In the genomic region with DNA sequence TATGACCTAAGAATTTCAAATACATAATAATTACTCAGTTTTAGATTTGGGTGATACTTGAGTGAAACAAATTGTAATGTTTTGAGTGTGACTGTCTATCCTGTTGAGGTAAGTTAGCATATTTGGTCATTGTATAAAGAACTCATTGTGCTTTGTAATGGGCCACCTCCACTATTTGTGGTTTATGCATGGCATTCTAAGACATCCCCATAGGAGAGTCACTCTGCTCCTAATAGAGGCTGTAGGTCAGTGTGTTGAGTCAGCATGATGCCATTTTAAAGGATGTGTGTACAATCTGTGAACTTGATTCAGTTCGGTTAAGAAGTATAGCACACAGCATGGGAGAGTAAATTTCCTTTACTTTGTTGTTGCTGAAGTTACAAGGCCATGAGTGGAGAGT, we compare ENCODE assay signal across 29 cellular contexts.
"Had no signal": no experiment of that assay in that cellular context is flagged by ENCODE, and none has a peak within 500 bp of the region (broad histone marks: within the 10 kb centered on the region; RNA-seq: fewer than 3 reads in every experiment).

No MANE protein-coding gene starts in this region.

- H3K9me3 ChIP-seq: right lobe of liver, vagina had no signal

- H3K4me1 ChIP-seq: left lung, lower lobe of right lung, right lobe of liver, vagina had no signal

- H3K36me3 ChIP-seq: left lung, lower lobe of right lung, neutrophil, right lobe of liver, vagina had no signal

- H3K4me3 Mint-ChIP-seq: activated CD4-positive, alpha-beta memory T cell treated with anti-CD3 and anti-CD28 coated beads, Interleukin-2, amount 10 ng/mL, durations not matched to agents 7 days and 5 days; activated CD4-positive, alpha-beta T cell treated with anti-CD3 and anti-CD28 coated beads, Interleukin-2, amount 10 ng/mL, durations not matched to agents 7 days and 5 days; activated naive CD4-positive, alpha-beta T cell treated with anti-CD3 and anti-CD28 coated beads, Interleukin-2, amount 10 ng/mL, durations not matched to agents 7 days and 5 days; activated T-cell treated with anti-CD3 and anti-CD28 coated beads, Interleukin-2, amount 50 U/mL, for 24 hours; effector memory CD8-positive, alpha-beta T cell; nephron; stimulated activated effector memory CD8-positive, alpha-beta T cell treated with anti-CD3 and anti-CD28 coated beads, Interleukin-12 subunit alpha, Interleukin-12 subunit beta, amount 100 ng/mL, for 72 hours; stimulated activated naive CD8-positive, alpha-beta T cell treated with anti-CD3 and anti-CD28 coated beads, Interleukin-15, amount 100 ng/mL, for 72 hours; T-helper 17 cell; type B pancreatic cell had no signal

- H3K4me1 Mint-ChIP-seq: activated CD4-positive, alpha-beta memory T cell treated with anti-CD3 and anti-CD28 coated beads, Interleukin-2, amount 10 ng/mL, durations not matched to agents 7 days and 5 days; activated CD4-positive, alpha-beta T cell treated with anti-CD3 and anti-CD28 coated beads, Interleukin-2, amount 10 ng/mL, durations not matched to agents 7 days and 5 days; activated naive CD4-positive, alpha-beta T cell treated with anti-CD3 and anti-CD28 coated beads, Interleukin-2, amount 10 ng/mL, durations not matched to agents 7 days and 5 days; nephron; stimulated activated effector memory CD8-positive, alpha-beta T cell treated with anti-CD3 and anti-CD28 coated beads, Interleukin-12 subunit alpha, Interleukin-12 subunit beta, amount 100 ng/mL, for 72 hours; stimulated activated naive CD8-positive, alpha-beta T cell treated with anti-CD3 and anti-CD28 coated beads, Interleukin-15, amount 100 ng/mL, for 72 hours; T-helper 17 cell had no signal

- H3K27me3 Mint-ChIP-seq: activated CD4-positive, alpha-beta memory T cell treated with anti-CD3 and anti-CD28 coated beads, Interleukin-2, amount 10 ng/mL, durations not matched to agents 7 days and 5 days; activated CD4-positive, alpha-beta T cell treated with anti-CD3 and anti-CD28 coated beads, Interleukin-2, amount 10 ng/mL, durations not matched to agents 7 days and 5 days; activated naive CD4-positive, alpha-beta T cell treated with anti-CD3 and anti-CD28 coated beads, Interleukin-2, amount 10 ng/mL, durations not matched to agents 7 days and 5 days; activated T-cell treated with anti-CD3 and anti-CD28 coated beads, Interleukin-2, amount 50 U/mL, for 24 hours; effector memory CD8-positive, alpha-beta T cell; stimulated activated naive CD8-positive, alpha-beta T cell treated with anti-CD3 and anti-CD28 coated beads, Interleukin-15, amount 100 ng/mL, for 72 hours; T-helper 17 cell; type B pancreatic cell had no signal

- H3K27ac ChIP-seq: left lung, lower lobe of right lung, neutrophil, right lobe of liver, skin epidermis, vagina had no signal

- H3K4me3 ChIP-seq: left lung, lower lobe of right lung, right lobe of liver, skin epidermis, vagina had no signal

- H3K27me3 ChIP-seq: left lung, neutrophil, right lobe of liver, vagina had no signal

- H3K36me3 Mint-ChIP-seq: activated naive CD4-positive, alpha-beta T cell treated with anti-CD3 and anti-CD28 coated beads, Interleukin-2, amount 10 ng/mL, durations not matched to agents 7 days and 5 days; stimulated activated effector memory CD8-positive, alpha-beta T cell treated with anti-CD3 and anti-CD28 coated beads, Interleukin-12 subunit alpha, Interleukin-12 subunit beta, amount 100 ng/mL, for 72 hours; type B pancreatic cell had no signal

- ATAC-seq: effector memory CD8-positive, alpha-beta T cell; left lung; lower lobe of right lung; right lobe of liver; stimulated activated effector memory CD8-positive, alpha-beta T cell treated with anti-CD3 and anti-CD28 coated beads, Interleukin-12 subunit alpha, Interleukin-12 subunit beta, amount 100 ng/mL, for 72 hours; stimulated activated naive CD8-positive, alpha-beta T cell treated with anti-CD3 and anti-CD28 coated beads, Interleukin-15, amount 100 ng/mL, for 72 hours; T-helper 17 cell had no signal

- DNase-seq: activated CD4-positive, alpha-beta memory T cell treated with anti-CD3 and anti-CD28 coated beads, Interleukin-2, amount 10 ng/mL, durations not matched to agents 7 days and 5 days; activated CD4-positive, alpha-beta T cell treated with anti-CD3 and anti-CD28 coated beads, Interleukin-2, amount 10 ng/mL, durations not matched to agents 7 days and 5 days; activated CD4-positive, CD25-positive, alpha-beta regulatory T cell treated with anti-CD3 and anti-CD28 coated beads, Interleukin-2, amount 50 U/mL, for 72 hours; activated CD8-positive, alpha-beta memory T cell treated with anti-CD3 and anti-CD28 coated beads, Interleukin-2, amount 50 U/mL, for 48 hours; activated gamma-delta T cell; activated naive CD4-positive, alpha-beta T cell treated with anti-CD3 and anti-CD28 coated beads, Interleukin-2, amount 10 ng/mL, durations not matched to agents 7 days and 5 days; activated T-cell treated with anti-CD3 and anti-CD28 coated beads, Interleukin-2, amount 50 U/mL, for 24 hours; amniotic stem cell; cortex of kidney; effector memory CD8-positive, alpha-beta T cell; erythroblast; foreskin fibroblast; head of caudate nucleus; hippocampal formation; kidney glomerular epithelial cell; left lung; lower lobe of right lung; right lobe of liver; stimulated activated CD4-positive, alpha-beta T cell treated with anti-CD3 and anti-CD28 coated beads, Interleukin-4, amount 100 ng/mL, for 24 hours; stimulated activated naive CD8-positive, alpha-beta T cell treated with anti-CD3 and anti-CD28 coated beads, Interleukin-15, amount 100 ng/mL, for 72 hours; substantia nigra; T-helper 17 cell; T1000 had no signal

- H3K27ac Mint-ChIP-seq: activated CD4-positive, alpha-beta memory T cell treated with anti-CD3 and anti-CD28 coated beads, Interleukin-2, amount 10 ng/mL, durations not matched to agents 7 days and 5 days; activated CD4-positive, alpha-beta T cell treated with anti-CD3 and anti-CD28 coated beads, Interleukin-2, amount 10 ng/mL, durations not matched to agents 7 days and 5 days; activated naive CD4-positive, alpha-beta T cell treated with anti-CD3 and anti-CD28 coated beads, Interleukin-2, amount 10 ng/mL, durations not matched to agents 7 days and 5 days; activated T-cell treated with anti-CD3 and anti-CD28 coated beads, Interleukin-2, amount 50 U/mL, for 24 hours; effector memory CD8-positive, alpha-beta T cell; nephron; stimulated activated effector memory CD8-positive, alpha-beta T cell treated with anti-CD3 and anti-CD28 coated beads, Interleukin-12 subunit alpha, Interleukin-12 subunit beta, amount 100 ng/mL, for 72 hours; stimulated activated naive CD8-positive, alpha-beta T cell treated with anti-CD3 and anti-CD28 coated beads, Interleukin-15, amount 100 ng/mL, for 72 hours; T-helper 17 cell; type B pancreatic cell had no signal
